ENCODE assay signal across 18 cellular contexts in genomic region chr2:236728916-236729670, GRCh38.
A peak's percentile ranks its signal among the peaks of the same experiment; 100 is the strongest.
DNase-seq lines count a peak whose midpoint lies in the region; ATAC-seq lines count a peak whose summit lies in the region.
"Had no signal": no experiment of that assay in that cellular context is flagged by ENCODE, and none has a peak within 500 bp of the region (broad histone marks: within the 10 kb centered on the region; RNA-seq: fewer than 3 reads in every experiment).

No MANE protein-coding gene starts in this region.

- H4K8ac ChIP-seq in trophoblast cell (ENCODE audit: low read depth, low read length): peak overlapping the region; percentile 39

- H4K12ac ChIP-seq in trophoblast cell (ENCODE audit: low read depth, low read length): no peak overlapping the region

- H3K9ac ChIP-seq in trophoblast cell (ENCODE audit: low read length): no peak overlapping the region
- H3K9ac ChIP-seq: BLaER1 had no signal

- no peaks in the 10 kb centered on the region for H3K27me3 ChIP-seq in trophoblast cell (ENCODE audit: insufficient read depth, low read length)
- H3K27me3 ChIP-seq: BLaER1, MG63, SJSA1 had no signal

- in situ Hi-C loops in G401 (cut with HindIII; ENCODE audit: low sequenced_read_pairs): no loop called here

- peak overlapping the region; percentile 43 for H3K14ac ChIP-seq in trophoblast cell (ENCODE audit: low read length)

- peak overlapping the region; percentile 13 for H3K4ac ChIP-seq in trophoblast cell (ENCODE audit: low read depth, low read length)

- peaks cover 6% of the 10 kb centered on the region for H3K79me2 ChIP-seq in trophoblast cell (ENCODE audit: control insufficient read depth, insufficient read depth, low read length, poor library complexity)

- DNase-seq in G401 (ENCODE audit: low spot score): peak; percentile 66
- DNase-seq in SK-N-DZ (ENCODE audit: low spot score): peak; percentile 20
- peak; percentile 84 for DNase-seq in left lobe of liver (ENCODE audit: low spot score)
- DNase-seq in trophoblast cell: no peak
- DNase-seq in mesenteric fat pad (ENCODE audit: low spot score): no peak
- no peak for DNase-seq in AML-193 (lab: John Stamatoyannopoulos, UW)
- DNase-seq in NCI-H146 treated with DMSO at 0.1 percent for 48 hours (lab: John Stamatoyannopoulos, UW; ENCODE audit: unreplicated experiment): no peak
- DNase-seq: CD4-positive, alpha-beta T cell; COR-L47; DMS 273 treated with DMSO at 0.1 percent for 48 hours; GF-D8; MG63; NCI-H1417 treated with DMSO at 0.1 percent for 48 hours; NCI-H187 treated with DMSO at 0.1 percent for 48 hours; NCI-H524 treated with DMSO at 0.1 percent for 48 hours; OCI-M1 had no signal

- WGBS in trophoblast cell (ENCODE audit: extremely low coverage, insufficient coverage, insufficient read length): no CpG with 5 or more reads among the region's 13 CpGs

- peaks cover 28 to 37% of the 10 kb centered on the region in 2 experiments for H3K4me1 ChIP-seq in trophoblast cell (ENCODE audit: control insufficient read depth in 1 of 2, insufficient read depth in 2 of 2, low read length in 2 of 2)
- H3K4me1 ChIP-seq: SJSA1 had no signal

- H3K79me1 ChIP-seq in trophoblast cell (ENCODE audit: low read length): peaks cover 40% of the 10 kb centered on the region

- H3K18ac ChIP-seq in trophoblast cell (ENCODE audit: low read length): peak overlapping the region; percentile 10

- peaks cover 2% of the 10 kb centered on the region for H3K9me3 ChIP-seq in trophoblast cell (ENCODE audit: insufficient read depth, low read depth, low read length)
- H3K9me3 ChIP-seq: MG63, SJSA1 had no signal

- H3K4me2 ChIP-seq in trophoblast cell (ENCODE audit: low read length): no peak overlapping the region
- H3K4me2 ChIP-seq: BLaER1 had no signal

- ATAC-seq in left lobe of liver: peak; percentile 77

- H2BK5ac ChIP-seq in trophoblast cell (ENCODE audit: low read depth, low read length, poor library complexity): peak overlapping the region; percentile 19

- peak overlapping the region; percentile 93 for H2AK5ac ChIP-seq in trophoblast cell (ENCODE audit: low read length)

- H2AFZ ChIP-seq in trophoblast cell (ENCODE audit: insufficient read depth, low read length, poor library complexity): no peak overlapping the region

- peak overlapping the region; percentile 69 for H4K91ac ChIP-seq in trophoblast cell (ENCODE audit: low read depth, low read length)

- H2BK12ac ChIP-seq in trophoblast cell (ENCODE audit: low read length): peak overlapping the region; percentile 62

- H3K36me3 ChIP-seq in trophoblast cell (ENCODE audit: control insufficient read depth in 1 of 2, insufficient read depth in 2 of 2, low read length in 2 of 2): no peaks in the 10 kb centered on the region
- H3K36me3 ChIP-seq: BLaER1, MG63, SJSA1 had no signal

- peak overlapping the region; percentile 78 for H3K27ac ChIP-seq in trophoblast cell (ENCODE audit: low read depth, low read length)
- H3K27ac ChIP-seq: BLaER1, SJSA1 had no signal

- H3K23ac ChIP-seq in trophoblast cell (ENCODE audit: low read length): no peak overlapping the region

- no peak overlapping the region for H3K4me3 ChIP-seq in trophoblast cell (ENCODE audit: low read depth, low read length)
- H3K4me3 ChIP-seq: BLaER1, MG63, SJSA1 had no signal

- peak overlapping the region; percentile 65 for H2BK120ac ChIP-seq in trophoblast cell (ENCODE audit: insufficient read depth, low read length, poor library complexity)

Comparison
In these comparisons a context has a peak if more than half of its experiments do, and no peak if none do; other contexts are left out.
1. DNase-seq: peak in G401 (single experiment), SK-N-DZ (single experiment) and left lobe of liver (single experiment); none in trophoblast cell (0 of 2), mesenteric fat pad (single experiment), AML-193 (0 of 2) and NCI-H146 treated with DMSO at 0.1 percent for 48 hours (single experiment).